In the genomic region with DNA sequence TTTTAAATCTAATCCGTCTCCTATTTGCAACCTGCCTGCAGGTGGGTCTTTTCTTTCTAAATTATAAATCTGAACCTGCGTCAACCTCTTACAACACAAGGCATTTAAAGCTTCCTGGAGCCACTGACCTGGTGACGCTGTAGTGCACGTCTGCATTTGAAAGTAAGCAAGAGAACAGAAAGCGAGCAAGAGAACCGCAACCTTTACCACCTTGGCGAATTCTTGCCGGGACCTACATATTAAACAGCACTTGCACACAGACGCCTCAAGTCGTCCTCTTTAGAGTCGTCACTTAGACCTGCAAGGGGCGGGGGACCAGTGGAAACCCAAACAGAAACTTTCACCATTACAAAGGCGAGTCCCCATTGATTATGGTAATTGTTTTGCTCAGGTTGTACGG, we compare ENCODE assay signal across 1 cellular context.
A peak's percentile ranks its signal among the peaks of the same experiment; 100 is the strongest.
TF ChIP-seq lines count a peak whose summit lies in the region.

No MANE protein-coding gene starts in this region.

TF ChIP-seq in HepG2, 621 proteins besides CTCF, POLR2A, EP300 and RAD21 (continued from another document):
- TF ChIP-seq, protein P1, sequence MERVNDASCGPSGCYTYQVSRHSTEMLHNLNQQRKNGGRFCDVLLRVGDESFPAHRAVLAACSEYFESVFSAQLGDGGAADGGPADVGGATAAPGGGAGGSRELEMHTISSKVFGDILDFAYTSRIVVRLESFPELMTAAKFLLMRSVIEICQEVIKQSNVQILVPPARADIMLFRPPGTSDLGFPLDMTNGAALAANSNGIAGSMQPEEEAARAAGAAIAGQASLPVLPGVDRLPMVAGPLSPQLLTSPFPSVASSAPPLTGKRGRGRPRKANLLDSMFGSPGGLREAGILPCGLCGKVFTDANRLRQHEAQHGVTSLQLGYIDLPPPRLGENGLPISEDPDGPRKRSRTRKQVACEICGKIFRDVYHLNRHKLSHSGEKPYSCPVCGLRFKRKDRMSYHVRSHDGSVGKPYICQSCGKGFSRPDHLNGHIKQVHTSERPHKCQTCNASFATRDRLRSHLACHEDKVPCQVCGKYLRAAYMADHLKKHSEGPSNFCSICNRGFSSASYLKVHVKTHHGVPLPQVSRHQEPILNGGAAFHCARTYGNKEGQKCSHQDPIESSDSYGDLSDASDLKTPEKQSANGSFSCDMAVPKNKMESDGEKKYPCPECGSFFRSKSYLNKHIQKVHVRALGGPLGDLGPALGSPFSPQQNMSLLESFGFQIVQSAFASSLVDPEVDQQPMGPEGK (CRISPR knock-in tag; IDR thresholded peaks at IDR 0.05) = no peak
- TF ChIP-seq TEAD2 (CRISPR knock-in tag; IDR thresholded peaks at IDR 0.05) = no peak
- 0 out of 2 replicates have a peak, but pooled peaks have one; percentile 74 for TF ChIP-seq EZH2 (conservative IDR thresholded peaks at IDR 0.05; ENCODE audit: low read depth, low read length)
- TF ChIP-seq HMG20A (CRISPR knock-in tag; IDR thresholded peaks at IDR 0.05; ENCODE audit: borderline replicate concordance) = no peak
